ENCODE assay signal across 2 cellular contexts in the genomic region with DNA sequence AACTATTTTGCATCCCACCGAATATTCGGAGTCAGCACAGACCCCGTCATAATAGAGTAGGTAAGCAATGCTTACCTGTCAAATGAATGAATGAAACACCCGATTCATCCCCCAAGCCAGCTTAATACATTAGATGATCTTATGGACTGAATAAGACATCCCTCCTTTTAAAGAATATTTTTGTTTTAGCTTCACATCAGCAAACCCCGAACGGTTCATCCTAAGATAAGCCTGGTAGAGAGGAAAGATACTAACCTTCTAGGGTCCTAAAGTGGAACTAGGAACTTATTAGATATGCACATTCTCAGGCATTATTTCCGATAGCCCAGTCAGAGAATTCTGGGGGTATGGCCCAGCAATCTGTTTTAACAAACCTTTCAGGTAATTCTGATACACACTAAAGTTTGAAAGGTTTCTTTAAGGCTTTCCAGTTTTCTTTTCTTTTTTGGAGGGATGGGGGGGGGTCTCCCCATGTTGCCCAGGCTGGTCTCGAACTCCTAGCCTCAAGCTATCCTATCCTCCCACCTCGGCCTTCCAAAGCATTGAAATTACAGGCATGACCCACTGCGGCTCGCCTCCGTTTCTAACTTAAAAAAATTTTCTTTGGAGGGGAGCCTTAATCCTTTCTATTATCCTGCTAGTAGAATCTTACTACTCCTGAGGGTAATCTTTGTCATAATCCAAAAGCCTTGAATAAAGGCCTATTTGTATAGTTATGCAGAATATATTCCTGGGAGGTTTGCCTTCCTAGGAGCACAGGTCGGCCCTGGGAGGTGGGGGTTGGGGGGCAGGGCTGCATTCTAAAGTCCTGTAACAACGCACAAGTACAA.
TF ChIP-seq lines count a peak whose summit lies in the region.

No MANE protein-coding gene starts in this region.

TF ChIP-seq in K562, 482 proteins besides CTCF, POLR2A, EP300 and RAD21 (continued from another document):
- TF ChIP-seq ADNP (tag; IDR thresholded peaks at IDR 0.05) (peak; percentile 78), ZNF740 (CRISPR knock-in tag; IDR thresholded peaks at IDR 0.05) (peak; percentile 85), ZNF740 (tag; IDR thresholded peaks at IDR 0.05) (peak in 1 of 2 experiments; percentile 85; a peak in 2 of 4 replicates), ELF2 (CRISPR knock-in tag; IDR thresholded peaks at IDR 0.05) (0 out of 2 replicates have a peak, but pooled peaks have one; percentile 41), BRD4 (IDR thresholded peaks at IDR 0.05) (0 out of 2 replicates have a peak, but pooled peaks have one; percentile 0), RFX1 (IDR thresholded peaks at IDR 0.05) (0 out of 2 replicates have a peak, but pooled peaks have one; percentile 7)
TF ChIP-seq in K562: peak in this region for 5.

TF ChIP-seq in liver, 16 proteins besides CTCF, POLR2A, EP300 and RAD21:
- TF ChIP-seq, protein P1, sequence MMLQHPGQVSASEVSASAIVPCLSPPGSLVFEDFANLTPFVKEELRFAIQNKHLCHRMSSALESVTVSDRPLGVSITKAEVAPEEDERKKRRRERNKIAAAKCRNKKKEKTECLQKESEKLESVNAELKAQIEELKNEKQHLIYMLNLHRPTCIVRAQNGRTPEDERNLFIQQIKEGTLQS (IDR thresholded peaks at IDR 0.05): no peak
- TF ChIP-seq GABPA (IDR thresholded peaks at IDR 0.05 in 1 of 2, conservative IDR thresholded peaks at IDR 0.05 in 1 of 2): no peak
- TF ChIP-seq HNF4A (conservative IDR thresholded peaks at IDR 0.05): no peak
- no peak for TF ChIP-seq TAF1 (conservative IDR thresholded peaks at IDR 0.05)
- TF ChIP-seq HNF4G (IDR thresholded peaks at IDR 0.05): no peak
- TF ChIP-seq SP1 (IDR thresholded peaks at IDR 0.05): no peak
- TF ChIP-seq FOXA1 (IDR thresholded peaks at IDR 0.05): no peak
- no peak for TF ChIP-seq ZBTB33 (IDR thresholded peaks at IDR 0.05)
- TF ChIP-seq RXRA (IDR thresholded peaks at IDR 0.05): no peak
- TF ChIP-seq, protein P2, sequence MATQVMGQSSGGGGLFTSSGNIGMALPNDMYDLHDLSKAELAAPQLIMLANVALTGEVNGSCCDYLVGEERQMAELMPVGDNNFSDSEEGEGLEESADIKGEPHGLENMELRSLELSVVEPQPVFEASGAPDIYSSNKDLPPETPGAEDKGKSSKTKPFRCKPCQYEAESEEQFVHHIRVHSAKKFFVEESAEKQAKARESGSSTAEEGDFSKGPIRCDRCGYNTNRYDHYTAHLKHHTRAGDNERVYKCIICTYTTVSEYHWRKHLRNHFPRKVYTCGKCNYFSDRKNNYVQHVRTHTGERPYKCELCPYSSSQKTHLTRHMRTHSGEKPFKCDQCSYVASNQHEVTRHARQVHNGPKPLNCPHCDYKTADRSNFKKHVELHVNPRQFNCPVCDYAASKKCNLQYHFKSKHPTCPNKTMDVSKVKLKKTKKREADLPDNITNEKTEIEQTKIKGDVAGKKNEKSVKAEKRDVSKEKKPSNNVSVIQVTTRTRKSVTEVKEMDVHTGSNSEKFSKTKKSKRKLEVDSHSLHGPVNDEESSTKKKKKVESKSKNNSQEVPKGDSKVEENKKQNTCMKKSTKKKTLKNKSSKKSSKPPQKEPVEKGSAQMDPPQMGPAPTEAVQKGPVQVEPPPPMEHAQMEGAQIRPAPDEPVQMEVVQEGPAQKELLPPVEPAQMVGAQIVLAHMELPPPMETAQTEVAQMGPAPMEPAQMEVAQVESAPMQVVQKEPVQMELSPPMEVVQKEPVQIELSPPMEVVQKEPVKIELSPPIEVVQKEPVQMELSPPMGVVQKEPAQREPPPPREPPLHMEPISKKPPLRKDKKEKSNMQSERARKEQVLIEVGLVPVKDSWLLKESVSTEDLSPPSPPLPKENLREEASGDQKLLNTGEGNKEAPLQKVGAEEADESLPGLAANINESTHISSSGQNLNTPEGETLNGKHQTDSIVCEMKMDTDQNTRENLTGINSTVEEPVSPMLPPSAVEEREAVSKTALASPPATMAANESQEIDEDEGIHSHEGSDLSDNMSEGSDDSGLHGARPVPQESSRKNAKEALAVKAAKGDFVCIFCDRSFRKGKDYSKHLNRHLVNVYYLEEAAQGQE (IDR thresholded peaks at IDR 0.05): no peak
- no peak for TF ChIP-seq JUND (IDR thresholded peaks at IDR 0.05)
- no peak for TF ChIP-seq NR2F2 (IDR thresholded peaks at IDR 0.05)
